In genomic region chr7:1503816-1504775, GRCh38 we compare ENCODE assay signal across 8 cellular contexts. TPM values are rescaled to one million over a fixed set of nuclear protein-coding genes. Genes with fewer than 3 reads are reported as not detected.
DNase-seq lines count a peak whose midpoint lies in the region; FAIRE-seq and TF ChIP-seq lines count a peak whose summit lies in the region.

Gene INTS1 (minus strand): TSS chr7:1504389. CDS start chr7:1503960, 429 bp downstream.

- FAIRE-seq in HTR-8/SVneo (lab: Jason Lieb, UNC): peak; percentile 98

- H3K36me3 Mint-ChIP-seq in endothelial cell (ENCODE audit: low read depth, unreplicated experiment): peaks cover 19% of the 10 kb centered on the region
- peaks cover 14% of the 10 kb centered on the region for H3K36me3 Mint-ChIP-seq in mesothelial cell of epicardium

- H3K4me1 Mint-ChIP-seq in endothelial cell (ENCODE audit: unreplicated experiment) (peaks cover 12% of the 10 kb centered on the region), mesothelial cell of epicardium (peaks cover 25% of the 10 kb centered on the region)

- H3K27ac Mint-ChIP-seq in endothelial cell (ENCODE audit: unreplicated experiment): peak within 1 kb of the TSS; percentile 78
- peak within 1 kb of the TSS; percentile 86 for H3K27ac Mint-ChIP-seq in mesothelial cell of epicardium

- TF ChIP-seq CTCF in GM20000 (IDR thresholded peaks at IDR 0.05; ENCODE audit: extremely low read depth, missing control alignments): peak; percentile 85
- TF ChIP-seq CTCF in endothelial cell (IDR thresholded peaks at IDR 0.05; ENCODE audit: unreplicated experiment): peak; percentile 79
- TF ChIP-seq CTCF in mesothelial cell of epicardium (IDR thresholded peaks at IDR 0.05; ENCODE audit: unreplicated experiment): peak; percentile 81

- DNase-seq in COR-L47 (lab: John Stamatoyannopoulos, UW): peak; percentile 91
- DNase-seq in GM20000 (ENCODE audit: low spot score): peak; percentile 99
- peak; percentile 98 for DNase-seq in HTR-8/SVneo (ENCODE audit: insufficient read length, low spot score)
- peak; percentile 92 for DNase-seq in NT2/D1 (ENCODE audit: low read depth, low spot score)
- peak; percentile 71 for DNase-seq in activated CD8-positive, alpha-beta memory T cell treated with anti-CD3 and anti-CD28 coated beads, Interleukin-2, amount 50 U/mL, for 1 hour (ENCODE audit: extremely low read depth)
- DNase-seq in endothelial cell (ENCODE audit: low spot score): peak; percentile 88
- DNase-seq in mesothelial cell of epicardium (ENCODE audit: low spot score in 2 of 2, unreplicated experiment in 2 of 2): peak; percentile 80 to 88
- peak; percentile 83 to 91 for DNase-seq in stimulated activated CD8-positive, alpha-beta memory T cell treated with anti-CD3 and anti-CD28 coated beads, Interleukin-15, amount 100 ng/mL, for 48 hours (ENCODE audit: low read depth in 2 of 2)

- H3K27me3 ChIP-seq in NT2/D1 (ENCODE audit: insufficient read depth, insufficient read length): no peaks in the 10 kb centered on the region

- H3K4me3 ChIP-seq in NT2/D1 (ENCODE audit: insufficient read length, low read depth): peak within 1 kb of the TSS; percentile 99

- H3K9me3 ChIP-seq in NT2/D1 (ENCODE audit: insufficient read depth, low read length): no peaks in the 10 kb centered on the region

- H3K9ac ChIP-seq in NT2/D1 (ENCODE audit: insufficient read length, low read depth): peak within 1 kb of the TSS; percentile 98

- peak within 1 kb of the TSS; percentile 98 for H3K4me3 Mint-ChIP-seq in endothelial cell (ENCODE audit: unreplicated experiment)
- H3K4me3 Mint-ChIP-seq in mesothelial cell of epicardium: peak within 1 kb of the TSS; percentile 87

- peaks cover 9% of the 10 kb centered on the region for H3K4me1 ChIP-seq in NT2/D1 (ENCODE audit: insufficient read depth, insufficient read length)

- H3K36me3 ChIP-seq in NT2/D1 (ENCODE audit: insufficient read depth, insufficient read length, low read length): peaks cover 41% of the 10 kb centered on the region

- H3K9me3 Mint-ChIP-seq in endothelial cell (ENCODE audit: unreplicated experiment) (no peaks in the 10 kb centered on the region), mesothelial cell of epicardium (no peaks in the 10 kb centered on the region)

- peaks cover 10% of the 10 kb centered on the region for H3K27me3 Mint-ChIP-seq in endothelial cell (ENCODE audit: unreplicated experiment)
- H3K27me3 Mint-ChIP-seq in mesothelial cell of epicardium (ENCODE audit: low read depth): no peaks in the 10 kb centered on the region

RNA-seq across cellular contexts. Expression of gene INTS1, which starts in this region (rescaled TPM):
- total RNA-seq in endothelial cell (ENCODE audit: unreplicated experiment) (109 TPM), mesothelial cell of epicardium (141 to 163 TPM (median 149 TPM) in 3 replicates)

Comparison
In these comparisons a context has a peak if more than half of its experiments do, and no peak if none do; other contexts are left out.
1. Peak in every context shown above with its lines: DNase-seq and H3K4me3 ChIP-seq.